In genomic region chr2:128736689-128737545, GRCh38 we compare ENCODE assay signal across 8 cellular contexts.
DNase-seq lines count a peak whose midpoint lies in the region; ATAC-seq, FAIRE-seq and TF ChIP-seq lines count a peak whose summit lies in the region.

No MANE protein-coding gene starts in this region.

- H2AFZ ChIP-seq in Karpas-422 (ENCODE audit: low read length), result peak overlapping the region; percentile 98

- CTCF ChIA-PET in CD8-positive, alpha-beta memory T cell (lab: Charles Lee), result no interaction called here
- CTCF ChIA-PET in MCF 10A (lab: Yijun Ruan, JAX), result interaction anchor here (0.5 to 2.1 kb wide), 20 partner anchors 10 to 1211 kb away, joined by 3 to 11 read pairs (median 3); no protein-coding TSS in a partner anchor

- FAIRE-seq in small intestine (lab: Jason Lieb, UNC), result no peak

- H3K4me3 Mint-ChIP-seq in CD8-positive, alpha-beta memory T cell, result peak overlapping the region in 1 of 7 donors; percentile 50
- H3K4me3 Mint-ChIP-seq in T-helper 17 cell, result peak overlapping the region; percentile 59
- peak overlapping the region; percentile 56 for H3K4me3 Mint-ChIP-seq in MCF 10A (ENCODE audit: unreplicated experiment)

- H3K9ac ChIP-seq in Karpas-422 (ENCODE audit: low read length), result peak overlapping the region; percentile 68

- no peaks in the 10 kb centered on the region for H3K27me3 ChIP-seq in CD8-positive, alpha-beta memory T cell (ENCODE audit: insufficient read depth, low read length, poor library complexity, severe bottlenecking)
- H3K27me3 ChIP-seq in Karpas-422 (ENCODE audit: low read length) (no peaks in the 10 kb centered on the region), small intestine (ENCODE audit: control insufficient read depth in 2 of 2, insufficient read depth in 2 of 2, low read length in 2 of 2) (no peaks in the 10 kb centered on the region)

- H4K20me1 ChIP-seq in Karpas-422 (ENCODE audit: insufficient read depth, low read depth, low read length), result no peaks in the 10 kb centered on the region

- no peak overlapping the region for H3K4me3 ChIP-seq in CD8-positive, alpha-beta memory T cell (ENCODE audit: low read length)
- H3K4me3 ChIP-seq in Karpas-422 (ENCODE audit: low read length), result peak overlapping the region; percentile 40; the same call in 1 of the 2 replicates
- H3K4me3 ChIP-seq in small intestine (ENCODE audit: low read depth in 1 of 2, low read length in 2 of 2), result no peak overlapping the region

- no peaks in the 10 kb centered on the region for H3K4me1 ChIP-seq in CD8-positive, alpha-beta memory T cell (ENCODE audit: insufficient read depth, low read length)
- peaks cover 42% of the 10 kb centered on the region for H3K4me1 ChIP-seq in Karpas-422 (ENCODE audit: low read length)
- H3K4me1 ChIP-seq in small intestine (ENCODE audit: control insufficient read depth in 2 of 2, insufficient read depth in 1 of 2, low read depth in 1 of 2, low read length in 1 of 2), result no peaks in the 10 kb centered on the region

- H3K4me1 Mint-ChIP-seq in CD8-positive, alpha-beta memory T cell, result peaks cover 2 to 5% (median 4%) of the 10 kb centered on the region in 3 donors
- peaks cover 3% of the 10 kb centered on the region for H3K4me1 Mint-ChIP-seq in T-helper 17 cell
- H3K4me1 Mint-ChIP-seq in MCF 10A (ENCODE audit: insufficient read depth, unreplicated experiment), result peaks cover 18% of the 10 kb centered on the region

- H3K27ac ChIP-seq in CD8-positive, alpha-beta memory T cell (ENCODE audit: low read depth, low read length), result no peak overlapping the region
- H3K27ac ChIP-seq in Karpas-422 (ENCODE audit: low read length), result no peak overlapping the region
- H3K27ac ChIP-seq in small intestine (ENCODE audit: low read depth in 1 of 2, low read length in 1 of 2), result no peak overlapping the region

- BruUV-seq in MCF 10A (replicated peaks; lab: Mats Ljungman, UMichigan), result no TSS peak

- H3K79me2 ChIP-seq in Karpas-422 (ENCODE audit: low read length), result no peaks in the 10 kb centered on the region

- WGBS in small intestine, 3 donors, result 33 to 37% (median 34%) methylated on average over 47 to 71 of the region's 71 CpGs

- peak overlapping the region in 1 of 8 donors; percentile 55 for H3K27ac Mint-ChIP-seq in CD8-positive, alpha-beta memory T cell
- H3K27ac Mint-ChIP-seq in T-helper 17 cell (no peak overlapping the region), MCF 10A (ENCODE audit: low read depth, unreplicated experiment) (no peak overlapping the region)

- H3K36me3 ChIP-seq in CD8-positive, alpha-beta memory T cell (ENCODE audit: insufficient read depth, low read length), result no peaks in the 10 kb centered on the region
- H3K36me3 ChIP-seq in Karpas-422 (ENCODE audit: insufficient read depth, low read length), result no peaks in the 10 kb centered on the region
- H3K36me3 ChIP-seq in small intestine (ENCODE audit: control insufficient read depth in 2 of 2, insufficient read depth in 2 of 2, low read length in 2 of 2), result no peaks in the 10 kb centered on the region

- H3K27me3 Mint-ChIP-seq in CD8-positive, alpha-beta memory T cell, result peaks cover 6 to 32% of the 10 kb centered on the region in 2 donors
- H3K27me3 Mint-ChIP-seq in T-helper 17 cell (peaks cover 34% of the 10 kb centered on the region), MCF 10A (ENCODE audit: insufficient read depth, unreplicated experiment) (no peaks in the 10 kb centered on the region)

- no peaks in the 10 kb centered on the region for H3K9me2 ChIP-seq in Karpas-422 (replicated peaks; ENCODE audit: insufficient read depth, low read length)

- intact Hi-C loops in MCF 10A (cut with micrococcal nuclease), result loop anchor here (1.0 to 10.0 kb wide), 4 partner anchors 72 to 1108 kb away; no protein-coding TSS in a partner anchor

- peak overlapping the region; percentile 59 for H3K4me2 ChIP-seq in Karpas-422 (ENCODE audit: low read depth, low read length, poor library complexity, severe bottlenecking)

- POLR2A ChIA-PET in CD8-positive, alpha-beta memory T cell (lab: Charles Lee), result no interaction called here
- POLR2A ChIA-PET in MCF 10A (lab: Yijun Ruan, JAX), result interaction anchor here (0.6 to 0.7 kb wide), 3 partner anchors 26 to 380 kb away, joined by 3 read pairs; no protein-coding TSS in a partner anchor

- peak in 3 of 5 donors; percentile 12 to 34 (median 34) for DNase-seq in CD8-positive, alpha-beta memory T cell
- DNase-seq in GM20000 (ENCODE audit: low spot score) (peak; percentile 89), Karpas-422 (peak; percentile 93), T-helper 17 cell (peak; percentile 18 to 49 (median 19)), MCF 10A (ENCODE audit: unreplicated experiment) (peak; percentile 66), iPS-NIHi11 (ENCODE audit: low spot score) (peak; percentile 95), small intestine (peak; percentile 46)

- peaks cover 0 to 2% (median 0%) of the 10 kb centered on the region in 5 donors for H3K9me3 Mint-ChIP-seq in CD8-positive, alpha-beta memory T cell
- no peaks in the 10 kb centered on the region for H3K9me3 Mint-ChIP-seq in MCF 10A (ENCODE audit: unreplicated experiment)

- no peaks in the 10 kb centered on the region for H3K9me3 ChIP-seq in CD8-positive, alpha-beta memory T cell (ENCODE audit: low read length)
- H3K9me3 ChIP-seq in Karpas-422 (ENCODE audit: low read length) (no peaks in the 10 kb centered on the region), T-helper 17 cell (ENCODE audit: control insufficient read depth, low read length, poor library complexity, severe bottlenecking) (no peaks in the 10 kb centered on the region), small intestine (ENCODE audit: control insufficient read depth, low read depth) (no peaks in the 10 kb centered on the region)

- H3K36me3 Mint-ChIP-seq in CD8-positive, alpha-beta memory T cell, result no peaks in the 10 kb centered on the region
- H3K36me3 Mint-ChIP-seq in T-helper 17 cell (ENCODE audit: low read depth), result no peaks in the 10 kb centered on the region
- no peaks in the 10 kb centered on the region for H3K36me3 Mint-ChIP-seq in MCF 10A (ENCODE audit: insufficient read depth, unreplicated experiment)

- ATAC-seq in T-helper 17 cell (peak; percentile 54), HG02970 (IDR thresholded peaks at IDR 0.05; ENCODE audit: low FRiP score, unreplicated experiment) (no peak)

- TF ChIP-seq CTCF in GM20000 (IDR thresholded peaks at IDR 0.05; ENCODE audit: extremely low read depth, missing control alignments), result peak; percentile 98
- peak; percentile 99 for TF ChIP-seq CTCF in MCF 10A (IDR thresholded peaks at IDR 0.05; ENCODE audit: unreplicated experiment)

Comparison
In these comparisons a context has a peak if more than half of its experiments do, and no peak if none do; other contexts are left out.
1. DNase-seq: peak in every context shown above with its lines; median percentile 95 in iPS-NIHi11; 93 in Karpas-422; 89 in GM20000; 66 in MCF 10A; 46 in small intestine; 34 in CD8-positive, alpha-beta memory T cell; 19 in T-helper 17 cell.